ENCODE assay signal across 2 cellular contexts in the genomic region with DNA sequence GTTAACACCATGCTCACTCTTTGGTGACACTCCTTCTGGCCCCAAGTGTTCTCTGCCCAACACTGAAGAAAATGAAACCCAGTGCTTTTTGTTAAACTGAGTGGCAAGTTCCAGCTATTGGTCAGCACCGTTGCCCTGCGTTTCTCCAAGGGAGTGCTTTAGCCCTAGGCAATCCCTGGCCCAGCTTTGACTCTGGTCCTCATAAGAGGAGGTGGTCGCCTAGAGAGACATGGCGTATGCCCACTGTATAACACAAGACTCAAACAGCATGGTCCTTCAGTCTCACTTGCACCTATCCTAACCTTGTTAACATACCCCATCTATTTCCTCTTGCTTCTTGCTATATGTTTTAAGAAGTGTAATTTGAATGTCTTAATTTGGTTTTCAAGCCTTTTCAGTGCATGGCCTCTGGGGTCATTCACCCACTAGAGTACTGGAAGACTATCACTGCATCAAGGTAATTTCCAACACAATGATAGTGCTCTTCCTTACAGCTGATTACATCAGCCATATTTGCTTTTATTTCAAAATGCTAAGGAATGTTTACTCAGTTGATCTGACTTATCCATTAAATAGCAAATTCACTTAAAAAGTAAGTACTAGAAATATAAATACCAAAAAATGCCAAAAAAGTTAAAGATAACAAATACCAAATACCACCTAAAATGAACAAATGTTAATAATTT.
A peak's percentile ranks its signal among the peaks of the same experiment; 100 is the strongest.
TF ChIP-seq lines count a peak whose summit lies in the region.

No MANE protein-coding gene starts in this region.

TF ChIP-seq in A549, 52 proteins besides CTCF, POLR2A, EP300 and RAD21:
- TF ChIP-seq, protein P1, sequence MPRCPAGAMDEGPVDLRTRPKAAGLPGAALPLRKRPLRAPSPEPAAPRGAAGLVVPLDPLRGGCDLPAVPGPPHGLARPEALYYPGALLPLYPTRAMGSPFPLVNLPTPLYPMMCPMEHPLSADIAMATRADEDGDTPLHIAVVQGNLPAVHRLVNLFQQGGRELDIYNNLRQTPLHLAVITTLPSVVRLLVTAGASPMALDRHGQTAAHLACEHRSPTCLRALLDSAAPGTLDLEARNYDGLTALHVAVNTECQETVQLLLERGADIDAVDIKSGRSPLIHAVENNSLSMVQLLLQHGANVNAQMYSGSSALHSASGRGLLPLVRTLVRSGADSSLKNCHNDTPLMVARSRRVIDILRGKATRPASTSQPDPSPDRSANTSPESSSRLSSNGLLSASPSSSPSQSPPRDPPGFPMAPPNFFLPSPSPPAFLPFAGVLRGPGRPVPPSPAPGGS (IDR thresholded peaks at IDR 0.05) = no peak
- TF ChIP-seq, protein P2, sequence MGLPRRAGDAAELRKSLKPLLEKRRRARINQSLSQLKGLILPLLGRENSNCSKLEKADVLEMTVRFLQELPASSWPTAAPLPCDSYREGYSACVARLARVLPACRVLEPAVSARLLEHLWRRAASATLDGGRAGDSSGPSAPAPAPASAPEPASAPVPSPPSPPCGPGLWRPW (IDR thresholded peaks at IDR 0.05) = 0 out of 2 replicates have a peak, but pooled peaks have one; percentile 27
TF ChIP-seq in A549: peak in this region for 1.

TF ChIP-seq in HepG2, 621 proteins besides CTCF, POLR2A, EP300 and RAD21:
- TF ChIP-seq, protein P3, sequence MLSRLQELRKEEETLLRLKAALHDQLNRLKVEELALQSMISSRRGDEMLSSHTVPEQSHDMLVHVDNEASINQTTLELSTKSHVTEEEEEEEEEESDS (CRISPR knock-in tag; IDR thresholded peaks at IDR 0.05; ENCODE audit: borderline replicate concordance) = no peak
- no peak for TF ChIP-seq ZNF781 (CRISPR knock-in tag; IDR thresholded peaks at IDR 0.05; ENCODE audit: borderline replicate concordance, not compliant biosample characterization)
- TF ChIP-seq, protein P4, sequence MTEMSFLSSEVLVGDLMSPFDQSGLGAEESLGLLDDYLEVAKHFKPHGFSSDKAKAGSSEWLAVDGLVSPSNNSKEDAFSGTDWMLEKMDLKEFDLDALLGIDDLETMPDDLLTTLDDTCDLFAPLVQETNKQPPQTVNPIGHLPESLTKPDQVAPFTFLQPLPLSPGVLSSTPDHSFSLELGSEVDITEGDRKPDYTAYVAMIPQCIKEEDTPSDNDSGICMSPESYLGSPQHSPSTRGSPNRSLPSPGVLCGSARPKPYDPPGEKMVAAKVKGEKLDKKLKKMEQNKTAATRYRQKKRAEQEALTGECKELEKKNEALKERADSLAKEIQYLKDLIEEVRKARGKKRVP (CRISPR knock-in tag; IDR thresholded peaks at IDR 0.05) = peak in 1 of 2 experiments; percentile 80; a peak in 2 of 4 replicates
- peak; percentile 21; the same call in 1 of the 2 replicates for TF ChIP-seq FOXA3 (CRISPR knock-in tag; IDR thresholded peaks at IDR 0.05)
- TF ChIP-seq SKI (IDR thresholded peaks at IDR 0.05; ENCODE audit: partially characterized antibody) = no peak
- TF ChIP-seq REL (CRISPR knock-in tag; conservative IDR thresholded peaks at IDR 0.05) = no peak
- no peak for TF ChIP-seq ZBTB3 (CRISPR knock-in tag; IDR thresholded peaks at IDR 0.05; ENCODE audit: borderline replicate concordance, low read depth)
- TF ChIP-seq, protein P5, sequence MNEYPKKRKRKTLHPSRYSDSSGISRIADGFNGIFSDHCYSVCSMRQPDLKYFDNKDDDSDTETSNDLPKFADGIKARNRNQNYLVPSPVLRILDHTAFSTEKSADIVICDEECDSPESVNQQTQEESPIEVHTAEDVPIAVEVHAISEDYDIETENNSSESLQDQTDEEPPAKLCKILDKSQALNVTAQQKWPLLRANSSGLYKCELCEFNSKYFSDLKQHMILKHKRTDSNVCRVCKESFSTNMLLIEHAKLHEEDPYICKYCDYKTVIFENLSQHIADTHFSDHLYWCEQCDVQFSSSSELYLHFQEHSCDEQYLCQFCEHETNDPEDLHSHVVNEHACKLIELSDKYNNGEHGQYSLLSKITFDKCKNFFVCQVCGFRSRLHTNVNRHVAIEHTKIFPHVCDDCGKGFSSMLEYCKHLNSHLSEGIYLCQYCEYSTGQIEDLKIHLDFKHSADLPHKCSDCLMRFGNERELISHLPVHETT (CRISPR knock-in tag; conservative IDR thresholded peaks at IDR 0.05) = no peak
- no peak for TF ChIP-seq NAIF1 (CRISPR knock-in tag; IDR thresholded peaks at IDR 0.05; ENCODE audit: borderline replicate concordance)
- no peak for TF ChIP-seq NR2F6 (IDR thresholded peaks at IDR 0.05)
- TF ChIP-seq NR2F6 (CRISPR knock-in tag; IDR thresholded peaks at IDR 0.05) = no peak
- no peak for TF ChIP-seq JDP2 (CRISPR knock-in tag; IDR thresholded peaks at IDR 0.05; ENCODE audit: borderline replicate concordance)
